ENCODE assay signal across 22 cellular contexts in genomic region chr17:49962599-49963276, GRCh38. TPM values are rescaled to one million over a fixed set of nuclear protein-coding genes. Genes with fewer than 3 reads are reported as not detected.
DNase-seq lines count a peak whose midpoint lies in the region; ATAC-seq, FAIRE-seq and TF ChIP-seq lines count a peak whose summit lies in the region.
"Had no signal": no experiment of that assay in that cellular context is flagged by ENCODE, and none has a peak within 500 bp of the region (broad histone marks: within the 10 kb centered on the region; RNA-seq: fewer than 3 reads in every experiment).

No MANE protein-coding gene starts in this region.

- peaks cover 26% of the 10 kb centered on the region; the same call in 1 of the 2 replicates for H3K4me1 ChIP-seq in ES-I3 (ENCODE audit: insufficient read depth, low read length)
- H3K4me1 ChIP-seq in HUES48 (ENCODE audit: control insufficient read depth, insufficient read depth, low read length), result peaks cover 27% of the 10 kb centered on the region
- no peaks in the 10 kb centered on the region for H3K4me1 ChIP-seq in pancreas

- H3K9me3 ChIP-seq in ES-I3 (ENCODE audit: control insufficient read depth, insufficient read depth, low read length), result no peaks in the 10 kb centered on the region
- H3K9me3 ChIP-seq in HUES48 (ENCODE audit: control insufficient read depth, insufficient read depth, low read length), result no peaks in the 10 kb centered on the region
- H3K9me3 ChIP-seq in pancreas, result no peaks in the 10 kb centered on the region
- H3K9me3 ChIP-seq: A549 had no signal

- H3K36me3 ChIP-seq in ES-I3 (ENCODE audit: insufficient read depth, low read length) (no peaks in the 10 kb centered on the region), HUES48 (ENCODE audit: control insufficient read depth, insufficient read depth, low read length) (no peaks in the 10 kb centered on the region), pancreas (no peaks in the 10 kb centered on the region)
- H3K36me3 ChIP-seq: BLaER1 had no signal

- H3K9me3 Mint-ChIP-seq in activated T-helper 17 cell treated with anti-CD3 and anti-CD28 coated beads, Interleukin-2, amount 50 U/mL, for 72 hours, result no peaks in the 10 kb centered on the region
- H3K9me3 Mint-ChIP-seq in memory B cell (peaks cover 1% of the 10 kb centered on the region), progenitor cell of endocrine pancreas (ENCODE audit: low read depth) (no peaks in the 10 kb centered on the region)
- no peaks in the 10 kb centered on the region for H3K9me3 Mint-ChIP-seq in stimulated activated memory B cell treated with anti-CD40 and anti-IgM and Interleukin-4, amounts not matched to agents 10 μg/mL and 1 μg/mL and 100 μg/mL, for 72 hours

- H3K4me3 ChIP-seq in HUES48 (ENCODE audit: low read depth, low read length), result peak overlapping the region; percentile 4; the same call in 1 of the 2 replicates
- no peak overlapping the region for H3K4me3 ChIP-seq in pancreas
- H3K4me3 ChIP-seq: A549, BLaER1, SK-N-MC had no signal

- no peak for DNase-seq in memory B cell (ENCODE audit: low spot score in 2 of 2)
- DNase-seq in progenitor cell of endocrine pancreas (ENCODE audit: low spot score, unreplicated experiment), result no peak
- DNase-seq in pancreas, result no peak
- DNase-seq in germinal center (ENCODE audit: low spot score), result no peak
- DNase-seq: CD4-positive, alpha-beta memory T cell; EL; KBM-7; NCI-H187; NCI-H2107; NCI-H510A; NCI-H748 treated with DMSO at 0.1 percent for 48 hours; NK-92 treated with Interleukin-12 subunit alpha and Interleukin-12 subunit beta, amount 100 ng/mL, for 24 hours; SHP77 had no signal

- intact Hi-C loops in pancreas (cut with DNase I), result no loop called here

- H3K27me3 Mint-ChIP-seq in activated T-helper 17 cell treated with anti-CD3 and anti-CD28 coated beads, Interleukin-2, amount 50 U/mL, for 72 hours, result peaks cover 54% of the 10 kb centered on the region
- H3K27me3 Mint-ChIP-seq in memory B cell, result peaks cover 46% of the 10 kb centered on the region
- peaks cover 70% of the 10 kb centered on the region for H3K27me3 Mint-ChIP-seq in progenitor cell of endocrine pancreas
- peaks cover 81% of the 10 kb centered on the region for H3K27me3 Mint-ChIP-seq in stimulated activated memory B cell treated with anti-CD40 and anti-IgM and Interleukin-4, amounts not matched to agents 10 μg/mL and 1 μg/mL and 100 μg/mL, for 72 hours

- H3K9ac ChIP-seq in ES-I3 (ENCODE audit: low read depth, low read length) (peak overlapping the region; percentile 14; the same call in 1 of the 2 replicates), HUES48 (ENCODE audit: low read depth, low read length) (no peak overlapping the region)
- H3K9ac ChIP-seq: BLaER1 had no signal

- peak overlapping the region; percentile 31 for H3K4me3 Mint-ChIP-seq in activated T-helper 17 cell treated with anti-CD3 and anti-CD28 coated beads, Interleukin-2, amount 50 U/mL, for 72 hours
- H3K4me3 Mint-ChIP-seq in memory B cell (no peak overlapping the region), progenitor cell of endocrine pancreas (ENCODE audit: low read depth) (no peak overlapping the region)
- no peak overlapping the region for H3K4me3 Mint-ChIP-seq in stimulated activated memory B cell treated with anti-CD40 and anti-IgM and Interleukin-4, amounts not matched to agents 10 μg/mL and 1 μg/mL and 100 μg/mL, for 72 hours

- no peak overlapping the region for H3K27ac ChIP-seq in HUES48 (ENCODE audit: low read depth, low read length)
- H3K27ac ChIP-seq in pancreas, result no peak overlapping the region
- H3K27ac ChIP-seq: A549, BLaER1, SK-N-MC had no signal

- FAIRE-seq in pancreas (lab: Jason Lieb, UNC), result no peak
- FAIRE-seq: A549, GM12891, H54 had no signal

- TF ChIP-seq CTCF in progenitor cell of endocrine pancreas (IDR thresholded peaks at IDR 0.05; ENCODE audit: unreplicated experiment), result no peak
- no peak for TF ChIP-seq CTCF in pancreas (IDR thresholded peaks at IDR 0.05)

- H3K36me3 Mint-ChIP-seq in activated T-helper 17 cell treated with anti-CD3 and anti-CD28 coated beads, Interleukin-2, amount 50 U/mL, for 72 hours (ENCODE audit: low read depth), result no peaks in the 10 kb centered on the region
- H3K36me3 Mint-ChIP-seq in memory B cell (peaks cover 3% of the 10 kb centered on the region), progenitor cell of endocrine pancreas (ENCODE audit: insufficient read depth) (no peaks in the 10 kb centered on the region)
- no peaks in the 10 kb centered on the region for H3K36me3 Mint-ChIP-seq in stimulated activated memory B cell treated with anti-CD40 and anti-IgM and Interleukin-4, amounts not matched to agents 10 μg/mL and 1 μg/mL and 100 μg/mL, for 72 hours

- H3K4me1 Mint-ChIP-seq in activated T-helper 17 cell treated with anti-CD3 and anti-CD28 coated beads, Interleukin-2, amount 50 U/mL, for 72 hours, result peaks cover 16% of the 10 kb centered on the region
- peaks cover 20% of the 10 kb centered on the region for H3K4me1 Mint-ChIP-seq in memory B cell
- peaks cover 14% of the 10 kb centered on the region for H3K4me1 Mint-ChIP-seq in progenitor cell of endocrine pancreas (ENCODE audit: low read depth)
- peaks cover 33% of the 10 kb centered on the region for H3K4me1 Mint-ChIP-seq in stimulated activated memory B cell treated with anti-CD40 and anti-IgM and Interleukin-4, amounts not matched to agents 10 μg/mL and 1 μg/mL and 100 μg/mL, for 72 hours

- H3K27me3 ChIP-seq in HUES48 (ENCODE audit: control insufficient read depth, insufficient read depth, low read length) (peaks cover 79% of the 10 kb centered on the region), pancreas (peaks cover 0 to 29% (median 7%) of the 10 kb centered on the region in 4 donors)

- ATAC-seq in activated T-helper 17 cell treated with anti-CD3 and anti-CD28 coated beads, Interleukin-2, amount 50 U/mL, for 72 hours (replicated peaks), result no peak
- ATAC-seq in memory B cell (ENCODE audit: low read depth) (no peak), pancreas (no peak)
- no peak for ATAC-seq in stimulated activated memory B cell treated with anti-CD40 and anti-IgM and Interleukin-4, amounts not matched to agents 10 μg/mL and 1 μg/mL and 100 μg/mL, for 72 hours
- ATAC-seq: A549 had no signal

- no peak overlapping the region for H3K27ac Mint-ChIP-seq in activated T-helper 17 cell treated with anti-CD3 and anti-CD28 coated beads, Interleukin-2, amount 50 U/mL, for 72 hours
- H3K27ac Mint-ChIP-seq in memory B cell (peak overlapping the region; percentile 73), progenitor cell of endocrine pancreas (no peak overlapping the region)
- H3K27ac Mint-ChIP-seq in stimulated activated memory B cell treated with anti-CD40 and anti-IgM and Interleukin-4, amounts not matched to agents 10 μg/mL and 1 μg/mL and 100 μg/mL, for 72 hours, result no peak overlapping the region

- WGBS in pancreas, 2 donors, result 27 to 29% methylated on average over 11 of the region's 11 CpGs

RNA-seq across cellular contexts. Expression of gene DLX4, which starts 6.3 kb away (rescaled TPM):
- under 1 TPM; 0.39 to 0.61 TPM for total RNA-seq in activated T-helper 17 cell treated with anti-CD3 and anti-CD28 coated beads, Interleukin-2, amount 50 U/mL, for 72 hours
- total RNA-seq in progenitor cell of endocrine pancreas (1.9 and 2.4 TPM in 2 replicates), pancreas (under 1 TPM in 3 of 6 donors, not detected in 3; 0.16 to 0.23 (median 0.20) TPM)
- under 1 TPM; 0.26 to 0.30 TPM for polyA plus RNA-seq in pancreas

RNA-seq across cellular contexts. Expression of gene DLX3, which starts 32.3 kb away (rescaled TPM):
- total RNA-seq in activated T-helper 17 cell treated with anti-CD3 and anti-CD28 coated beads, Interleukin-2, amount 50 U/mL, for 72 hours, result not detected
- total RNA-seq in progenitor cell of endocrine pancreas (1.5 and 1.8 TPM in 2 replicates), pancreas (under 1 TPM; 0.09 to 0.53 (median 0.24) TPM)
- polyA plus RNA-seq in pancreas, result under 1 TPM; 0.33 to 0.42 TPM
- total RNA-seq: CD4-positive, alpha-beta memory T cell had no signal
- polyA plus RNA-seq: CD4-positive, alpha-beta memory T cell had no signal
